Comparison of ENCODE assay signal across 37 cellular contexts in genomic region chr4:154441982-154442381, GRCh38. TPM values are rescaled to one million over a fixed set of nuclear protein-coding genes. Genes with fewer than 3 reads are reported as not detected.
"Had no signal": no experiment of that assay in that cellular context is flagged by ENCODE, and none has a peak within 500 bp of the region (broad histone marks: within the 10 kb centered on the region; RNA-seq: fewer than 3 reads in every experiment).

No MANE protein-coding gene starts in this region.

- ATAC-seq: activated naive CD4-positive, alpha-beta T cell treated with anti-CD3 and anti-CD28 coated beads, Interleukin-2, amount 50 U/mL, for 72 hours; activated naive CD8-positive, alpha-beta T cell treated with anti-CD3 and anti-CD28 coated beads, Interleukin-2, amount 50 U/mL, for 24 hours; activated T-cell treated with anti-CD3 and anti-CD28 coated beads, Interleukin-2, amount 50 U/mL, for 4 hours; activated T-cell treated with anti-CD3 and anti-CD28 coated beads, Interleukin-2, amount 50 U/mL, for 72 hours; activated T-helper 17 cell treated with anti-CD3 and anti-CD28 coated beads, Interleukin-2, amount 50 U/mL, for 72 hours; body of pancreas had no signal

- H3K27ac ChIP-seq: adrenal gland, ascending aorta, body of pancreas, brain microvascular endothelial cell, breast epithelium, cardiac muscle cell had no signal

- H3K9me3 ChIP-seq: adrenal gland, ascending aorta, body of pancreas, breast epithelium had no signal

- H3K27me3 ChIP-seq: adrenal gland, ascending aorta, body of pancreas, brain microvascular endothelial cell, breast epithelium had no signal

- H3K36me3 ChIP-seq: adrenal gland, ascending aorta, brain microvascular endothelial cell, breast epithelium, cardiac muscle cell had no signal

- H3K4me1 ChIP-seq: adrenal gland, ascending aorta, body of pancreas, breast epithelium had no signal

- FAIRE-seq: astrocyte, bronchial epithelial cell had no signal

- H3K4me3 ChIP-seq: adrenal gland, ascending aorta, body of pancreas, breast epithelium, cardiac muscle cell had no signal

- DNase-seq: activated effector memory CD4-positive, alpha-beta T cell treated with anti-CD3 and anti-CD28 coated beads, Interleukin-2, amount 50 U/mL, for 16 hours; activated effector memory CD4-positive, alpha-beta T cell treated with Interleukin-2 at 50 U/mL for 16 hours; activated gamma-delta T cell; activated gamma-delta T cell treated with Interleukin-2 at 50 U/mL for 16 hours; activated naive CD4-positive, alpha-beta T cell; activated naive CD4-positive, alpha-beta T cell treated with anti-CD3 and anti-CD28 coated beads for 36 hours; activated naive CD4-positive, alpha-beta T cell treated with anti-CD3 and anti-CD28 coated beads, Interleukin-2, amount 10 ng/mL, durations not matched to agents 7 days and 5 days; activated naive CD4-positive, alpha-beta T cell treated with anti-CD3 and anti-CD28 coated beads, Interleukin-2, amount 50 U/mL, for 16 hours; activated naive CD4-positive, alpha-beta T cell treated with Interleukin-2 at 50 U/mL for 16 hours; activated naive CD8-positive, alpha-beta T cell treated with anti-CD3 and anti-CD28 coated beads for 36 hours; activated naive CD8-positive, alpha-beta T cell treated with anti-CD3 and anti-CD28 coated beads, Interleukin-2, amount 10 ng/mL, durations not matched to agents 7 days and 5 days; activated naive CD8-positive, alpha-beta T cell treated with anti-CD3 and anti-CD28 coated beads, Interleukin-2, amount 50 U/mL, for 24 hours; activated T-cell treated with anti-CD3 and anti-CD28 coated beads, Interleukin-2, amount 50 U/mL, for 24 hours; activated T-cell treated with anti-CD3 and anti-CD28 coated beads, Interleukin-2, amount 50 U/mL, for 4 hours; activated T-cell treated with anti-CD3 and anti-CD28 coated beads, Interleukin-2, amount 50 U/mL, for 48 hours; activated T-cell treated with anti-CD3 and anti-CD28 coated beads, Interleukin-2, amount 50 U/mL, for 72 hours; adrenal gland; amniotic stem cell; amygdala; anterior cingulate cortex; aorta; body of pancreas; brain microvascular endothelial cell; caudate nucleus; central memory CD4-positive, alpha-beta T cell; cerebellar nuclear complex had no signal

RNA-seq across cellular contexts. Expression of gene DCHS2, which starts 49.6 kb away (rescaled TPM):
- total RNA-seq: activated naive CD4-positive, alpha-beta T cell treated with anti-CD3 and anti-CD28 coated beads for 36 hours; activated naive CD4-positive, alpha-beta T cell treated with anti-CD3 and anti-CD28 coated beads, Interleukin-2, amount 50 U/mL, for 72 hours; activated naive CD8-positive, alpha-beta T cell treated with anti-CD3 and anti-CD28 coated beads for 36 hours; activated T-cell treated with anti-CD3 and anti-CD28 coated beads, Interleukin-2, amount 50 U/mL, for 72 hours; activated T-helper 1 cell treated with anti-CD3 and anti-CD28 coated beads, Interleukin-12 subunit alpha, Interleukin-12 subunit beta, Interleukin-2, Interleukin-4 antibody, amounts not matched to agents 30 ng/mL and 10 ng/mL and 1 ng/mL, durations not matched to agents 14 hours and 24 hours and 36 hours; activated T-helper 17 cell treated with anti-CD3 and anti-CD28 coated beads, Interleukin-2, amount 50 U/mL, for 72 hours; activated T-helper 2 cell treated with anti-CD3 and anti-CD28 coated beads, Interferon-gamma antibody, Interleukin-2, Interleukin-4, amounts not matched to agents 10 μg/mL and 5 μg/mL and 100 μg/mL, durations not matched to agents 14 hours and 24 hours and 36 hours; ascending aorta; bronchial epithelial cell; cardiac septum; chondrocyte had no signal
- polyA plus RNA-seq: cardiac muscle cell had no signal
